ENCODE assay signal across 8 cellular contexts in genomic region chr14:60163741-60164140, GRCh38. TPM values are rescaled to one million over a fixed set of nuclear protein-coding genes. Genes with fewer than 3 reads are reported as not detected.
DNase-seq lines count a peak whose midpoint lies in the region; ATAC-seq and TF ChIP-seq lines count a peak whose summit lies in the region.

No MANE protein-coding gene starts in this region.

- peak overlapping the region; percentile 69 for H2AFZ ChIP-seq in hepatocyte

- H3K4me3 ChIP-seq in hepatocyte (peak overlapping the region; percentile 94), thyroid gland (replicated peaks in 1 of 3) (no peak overlapping the region)

- H3K27me3 Mint-ChIP-seq in activated naive CD4-positive, alpha-beta T cell treated with anti-CD3 and anti-CD28 coated beads, Interleukin-2, amount 50 U/mL, for 24 hours = no peaks in the 10 kb centered on the region

- intact Hi-C loops in thyroid gland (cut with DNase I) = loop anchor here (5.0 kb wide), 1 partner anchor 71 kb away; the partner anchor contains the start of gene PCNX4

- H3K9me3 ChIP-seq in hepatocyte (ENCODE audit: low read depth) = no peaks in the 10 kb centered on the region
- no peaks in the 10 kb centered on the region for H3K9me3 ChIP-seq in thyroid gland

- peak overlapping the region; percentile 79 for H3K4me2 ChIP-seq in hepatocyte

- ATAC-seq in activated naive CD4-positive, alpha-beta T cell treated with anti-CD3 and anti-CD28 coated beads, Interleukin-2, amount 50 U/mL, for 72 hours = no peak
- ATAC-seq in GM18505 (IDR thresholded peaks at IDR 0.05; ENCODE audit: unreplicated experiment) = no peak

- H4K20me1 ChIP-seq in hepatocyte (ENCODE audit: insufficient read depth, poor library complexity, severe bottlenecking) = no peaks in the 10 kb centered on the region

- H3K9me3 Mint-ChIP-seq in activated naive CD4-positive, alpha-beta T cell treated with anti-CD3 and anti-CD28 coated beads, Interleukin-2, amount 50 U/mL, for 24 hours = no peaks in the 10 kb centered on the region
- no peaks in the 10 kb centered on the region for H3K9me3 Mint-ChIP-seq in activated naive CD4-positive, alpha-beta T cell treated with anti-CD3 and anti-CD28 coated beads, Interleukin-2, amount 50 U/mL, for 72 hours

- no peak for DNase-seq in activated naive CD4-positive, alpha-beta T cell treated with anti-CD3 and anti-CD28 coated beads, Interleukin-2, amount 50 U/mL, for 72 hours (ENCODE audit: low spot score in 2 of 2)
- peak; percentile 31 for DNase-seq in RKO (ENCODE audit: low spot score)
- DNase-seq in hepatocyte (ENCODE audit: low spot score) = no peak
- no peak for DNase-seq in thyroid gland
- no peak for DNase-seq in activated CD4-positive, CD25-positive, alpha-beta regulatory T cell (lab: John Stamatoyannopoulos, UW)
- no peak for DNase-seq in stimulated activated CD4-positive, alpha-beta T cell treated with anti-CD3 and anti-CD28 coated beads, Interleukin-2, amount 100 ng/mL, for 24 hours

- TF ChIP-seq CTCF in hepatocyte (IDR thresholded peaks at IDR 0.05; ENCODE audit: poor library complexity) = no peak
- no peak for TF ChIP-seq CTCF in thyroid gland (IDR thresholded peaks at IDR 0.05)

- peaks cover 55% of the 10 kb centered on the region for H3K79me2 ChIP-seq in hepatocyte

- TF ChIP-seq POLR2A in thyroid gland (IDR thresholded peaks at IDR 0.05) (no peak), GM18505 (IDR thresholded peaks at IDR 0.05; ENCODE audit: borderline replicate concordance, extremely low read depth, insufficient read depth, insufficient read length) (no peak)

- H3K27me3 ChIP-seq in hepatocyte (no peaks in the 10 kb centered on the region), thyroid gland (no peaks in the 10 kb centered on the region)

- no peak overlapping the region for H3K27ac Mint-ChIP-seq in activated naive CD4-positive, alpha-beta T cell treated with anti-CD3 and anti-CD28 coated beads, Interleukin-2, amount 50 U/mL, for 24 hours
- H3K27ac Mint-ChIP-seq in activated naive CD4-positive, alpha-beta T cell treated with anti-CD3 and anti-CD28 coated beads, Interleukin-2, amount 50 U/mL, for 72 hours = peak overlapping the region in 1 of 2 donors; percentile 98

- peak overlapping the region; percentile 99 for H3K27ac ChIP-seq in hepatocyte
- peak overlapping the region in 2 of 3 donors; percentile 97 to 98 for H3K27ac ChIP-seq in thyroid gland

- H3K36me3 Mint-ChIP-seq in activated naive CD4-positive, alpha-beta T cell treated with anti-CD3 and anti-CD28 coated beads, Interleukin-2, amount 50 U/mL, for 24 hours = peaks cover 4% of the 10 kb centered on the region
- H3K36me3 Mint-ChIP-seq in activated naive CD4-positive, alpha-beta T cell treated with anti-CD3 and anti-CD28 coated beads, Interleukin-2, amount 50 U/mL, for 72 hours = peaks cover 10 to 27% of the 10 kb centered on the region in 2 donors

- H3K4me1 ChIP-seq in hepatocyte (ENCODE audit: insufficient read depth) = peaks cover 7% of the 10 kb centered on the region
- peaks cover 18 to 36% of the 10 kb centered on the region in 2 donors for H3K4me1 ChIP-seq in thyroid gland

- H3K9me2 ChIP-seq in hepatocyte (replicated peaks; ENCODE audit: insufficient read depth) = no peaks in the 10 kb centered on the region

- H3K36me3 ChIP-seq in hepatocyte (replicated peaks; ENCODE audit: insufficient read depth, low read depth) (no peaks in the 10 kb centered on the region), thyroid gland (no peaks in the 10 kb centered on the region)

- H3K4me3 Mint-ChIP-seq in activated naive CD4-positive, alpha-beta T cell treated with anti-CD3 and anti-CD28 coated beads, Interleukin-2, amount 50 U/mL, for 24 hours = peak overlapping the region; percentile 23

- WGBS in hepatocyte (ENCODE audit: low lambda C conversion rate, missing lambda C conversion rate) = 54% methylated on average over 7 of the region's 7 CpGs
- WGBS in thyroid gland, 2 donors = 82 to 84% methylated on average over 7 of the region's 7 CpGs

- H3K4me1 Mint-ChIP-seq in activated naive CD4-positive, alpha-beta T cell treated with anti-CD3 and anti-CD28 coated beads, Interleukin-2, amount 50 U/mL, for 24 hours = peaks cover 65% of the 10 kb centered on the region

RNA-seq across cellular contexts. Expression of gene DHRS7, which starts 1.5 kb away (rescaled TPM):
- 10 to 100 TPM; 32.9 to 46.2 TPM for total RNA-seq in activated naive CD4-positive, alpha-beta T cell treated with anti-CD3 and anti-CD28 coated beads, Interleukin-2, amount 50 U/mL, for 72 hours
- total RNA-seq in hepatocyte (380 and 389 TPM in 2 replicates), thyroid gland (100 to 1,000 TPM; 151 to 245 (median 214) TPM)
- polyA plus RNA-seq in hepatocyte = 304 and 389 TPM in 2 replicates
